8 cellular contexts compared by ENCODE assay signal in genomic region chr3:51995346-51996156, GRCh38. TPM values are rescaled to one million over a fixed set of nuclear protein-coding genes. Genes with fewer than 3 reads are reported as not detected.
DNase-seq lines count a peak whose midpoint lies in the region; ATAC-seq, FAIRE-seq and TF ChIP-seq lines count a peak whose summit lies in the region.

Gene RPL29, minus strand, starts transcription at chr3:51995895. Its CDS starts 434 bp downstream, at chr3:51995461.

- no peaks in the 10 kb centered on the region for H3K9me3 ChIP-seq in small intestine (ENCODE audit: control insufficient read depth, low read depth)

- DNase-seq in ACHN (peak; percentile 92), NCI-H2227 (lab: John Stamatoyannopoulos, UW; ENCODE audit: unreplicated experiment) (peak; percentile 92), T47D (ENCODE audit: low read depth in 1 of 2, low spot score in 1 of 2) (peak; percentile 72 to 94), iPS-NIHi11 (ENCODE audit: low spot score) (peak; percentile 90), small intestine (peak; percentile 96)

- FAIRE-seq in small intestine (lab: Jason Lieb, UNC): no peak

- in situ Hi-C loops in ACHN (cut with HindIII; ENCODE audit: low pct_ligation_motif_present, low pct_unique_long_range_greater_than_20kb, low sequenced_read_pairs): no loop called here
- in situ Hi-C loops in T47D (cut with HindIII; ENCODE audit: low pct_unique_long_range_greater_than_20kb, low sequenced_read_pairs): no loop called here

- H3K27ac ChIP-seq in VCaP: peak within 1 kb of the TSS; percentile 91
- H3K27ac ChIP-seq in small intestine (ENCODE audit: low read depth in 1 of 2, low read length in 1 of 2): peak within 1 kb of the TSS; percentile 68 to 85

- H3K36me3 ChIP-seq in small intestine (ENCODE audit: control insufficient read depth in 2 of 2, insufficient read depth in 2 of 2, low read length in 2 of 2): peaks cover 6 to 9% of the 10 kb centered on the region in 2 donors

- peaks cover 0 to 2% of the 10 kb centered on the region in 2 donors for H3K4me1 ChIP-seq in small intestine (ENCODE audit: control insufficient read depth in 2 of 2, insufficient read depth in 1 of 2, low read depth in 1 of 2, low read length in 1 of 2)

- no peak for TF ChIP-seq CTCF in VCaP (conservative IDR thresholded peaks at IDR 0.05)

- no peaks in the 10 kb centered on the region for H3K27me3 ChIP-seq in small intestine (ENCODE audit: control insufficient read depth in 2 of 2, insufficient read depth in 2 of 2, low read length in 2 of 2)

- peak within 1 kb of the TSS; percentile 63 to 66 for H3K4me3 ChIP-seq in small intestine (ENCODE audit: low read depth in 1 of 2, low read length in 2 of 2)

- peak; percentile 86 for ATAC-seq in GM18868 (IDR thresholded peaks at IDR 0.05; ENCODE audit: unreplicated experiment)
- ATAC-seq in HG03108 (IDR thresholded peaks at IDR 0.05; ENCODE audit: unreplicated experiment): peak; percentile 94

- 0% methylated on average over 40 of the region's 40 CpGs for WGBS in small intestine, 3 donors

RNA-seq across cellular contexts. Expression of gene RPL29, which starts in this region (rescaled TPM):
- 1,000 to 10,000 TPM; 2,279 to 2,499 (median 2,299) TPM for polyA plus RNA-seq in small intestine

Comparison
In these comparisons a context has a peak if more than half of its experiments do, and no peak if none do; other contexts are left out.
1. Peak in every context shown above with its lines: DNase-seq, ATAC-seq, H3K4me3 ChIP-seq and H3K27ac ChIP-seq.